Comparison of ENCODE assay signal across 22 cellular contexts in genomic region chr3:12181806-12182205, GRCh38. TPM values are rescaled to one million over a fixed set of nuclear protein-coding genes. Genes with fewer than 3 reads are reported as not detected.
"Had no signal": no experiment of that assay in that cellular context is flagged by ENCODE, and none has a peak within 500 bp of the region (broad histone marks: within the 10 kb centered on the region; RNA-seq: fewer than 3 reads in every experiment).

No MANE protein-coding gene starts in this region.

- H3K36me3 ChIP-seq: gastrocnemius medialis, right lobe of liver, thyroid gland, upper lobe of right lung had no signal

- ATAC-seq: activated CD8-positive, alpha-beta T cell treated with anti-CD3 and anti-CD28 coated beads for 36 hours; activated T-cell treated with anti-CD3 and anti-CD28 coated beads, Interleukin-2, amount 50 U/mL, for 72 hours; gastrocnemius medialis; left cardiac atrium; left ventricle myocardium superior; right lobe of liver; stimulated activated naive CD8-positive, alpha-beta T cell treated with anti-CD3 and anti-CD28 coated beads, Interleukin-15, amount 100 ng/mL, for 72 hours; upper lobe of right lung had no signal

- H3K27me3 ChIP-seq: gastrocnemius medialis, hepatocyte, right lobe of liver, thyroid gland, upper lobe of right lung had no signal

- H3K36me3 Mint-ChIP-seq: activated naive CD4-positive, alpha-beta T cell treated with anti-CD3 and anti-CD28 coated beads, Interleukin-2, amount 50 U/mL, for 24 hours had no signal

- H2AFZ ChIP-seq: hepatocyte had no signal

- DNase-seq: activated CD4-positive, alpha-beta T cell treated with anti-CD3 and anti-CD28 coated beads for 48 hours; activated CD8-positive, alpha-beta T cell treated with anti-CD3 and anti-CD28 coated beads for 36 hours; activated gamma-delta T cell; activated T-cell treated with anti-CD3 and anti-CD28 coated beads, Interleukin-2, amount 50 U/mL, for 72 hours; dermis blood vessel endothelial cell; effector CD4-positive, alpha-beta T cell; gastrocnemius medialis; glutamatergic neuron; islet precursor cell; left cardiac atrium; left ventricle myocardium superior; mammary epithelial cell; right lobe of liver; stimulated activated CD4-positive, alpha-beta T cell treated with anti-CD3 and anti-CD28 coated beads, Interleukin-4, amount 100 ng/mL, for 1 hour; stimulated activated naive CD8-positive, alpha-beta T cell treated with anti-CD3 and anti-CD28 coated beads, Interleukin-15, amount 100 ng/mL, for 72 hours; thyroid gland; upper lobe of right lung had no signal

- H3K27me3 Mint-ChIP-seq: activated naive CD4-positive, alpha-beta T cell treated with anti-CD3 and anti-CD28 coated beads, Interleukin-2, amount 50 U/mL, for 24 hours; central memory CD8-positive, alpha-beta T cell had no signal

- H3K27ac ChIP-seq: gastrocnemius medialis, hepatocyte, right lobe of liver, upper lobe of right lung had no signal

- H3K9me3 Mint-ChIP-seq: activated CD8-positive, alpha-beta T cell treated with anti-CD3 and anti-CD28 coated beads for 36 hours; activated naive CD4-positive, alpha-beta T cell treated with anti-CD3 and anti-CD28 coated beads, Interleukin-2, amount 50 U/mL, for 24 hours; central memory CD8-positive, alpha-beta T cell; nephron; stimulated activated naive CD8-positive, alpha-beta T cell treated with anti-CD3 and anti-CD28 coated beads, Interleukin-15, amount 100 ng/mL, for 72 hours had no signal

- H3K4me3 ChIP-seq: gastrocnemius medialis, hepatocyte, right lobe of liver, thyroid gland, upper lobe of right lung had no signal

- H3K4me1 ChIP-seq: right lobe of liver had no signal

- H3K79me2 ChIP-seq: hepatocyte had no signal

- H3K4me3 Mint-ChIP-seq: activated CD8-positive, alpha-beta T cell treated with anti-CD3 and anti-CD28 coated beads for 36 hours; activated naive CD4-positive, alpha-beta T cell treated with anti-CD3 and anti-CD28 coated beads, Interleukin-2, amount 50 U/mL, for 24 hours; activated T-cell treated with anti-CD3 and anti-CD28 coated beads, Interleukin-2, amount 50 U/mL, for 72 hours; central memory CD8-positive, alpha-beta T cell; nephron; stimulated activated naive CD8-positive, alpha-beta T cell treated with anti-CD3 and anti-CD28 coated beads, Interleukin-15, amount 100 ng/mL, for 72 hours had no signal

- H3K27ac Mint-ChIP-seq: activated naive CD4-positive, alpha-beta T cell treated with anti-CD3 and anti-CD28 coated beads, Interleukin-2, amount 50 U/mL, for 24 hours; activated T-cell treated with anti-CD3 and anti-CD28 coated beads, Interleukin-2, amount 50 U/mL, for 72 hours had no signal

- H3K9me3 ChIP-seq: gastrocnemius medialis, right lobe of liver, thyroid gland, upper lobe of right lung had no signal

- H3K4me1 Mint-ChIP-seq: activated naive CD4-positive, alpha-beta T cell treated with anti-CD3 and anti-CD28 coated beads, Interleukin-2, amount 50 U/mL, for 24 hours; central memory CD8-positive, alpha-beta T cell had no signal

- H3K4me2 ChIP-seq: hepatocyte had no signal

RNA-seq across cellular contexts. Expression of gene TIMP4, which starts 23.1 kb away (rescaled TPM):
- total RNA-seq: activated CD8-positive, alpha-beta T cell treated with anti-CD3 and anti-CD28 coated beads for 36 hours; mammary epithelial cell; T-helper 1 cell treated with Interleukin-12 subunit alpha and Interleukin-12 subunit beta and Interleukin-4 antibody, amounts not matched to agents 30 ng/mL and 1 ng/mL, for 36 hours had no signal
- polyA plus RNA-seq: mammary epithelial cell had no signal
